In genomic region chr4:152448806-152449205, GRCh38 we compare ENCODE assay signal across 23 cellular contexts.
"Had no signal": no experiment of that assay in that cellular context is flagged by ENCODE, and none has a peak within 500 bp of the region (broad histone marks: within the 10 kb centered on the region; RNA-seq: fewer than 3 reads in every experiment).

No MANE protein-coding gene starts in this region.

- H3K4me3 Mint-ChIP-seq: activated CD4-positive, alpha-beta memory T cell treated with anti-CD3 and anti-CD28 coated beads, Interleukin-2, amount 10 ng/mL, durations not matched to agents 7 days and 5 days; activated CD4-positive, alpha-beta T cell treated with anti-CD3 and anti-CD28 coated beads, Interleukin-2, amount 10 ng/mL, durations not matched to agents 7 days and 5 days; activated naive CD4-positive, alpha-beta T cell treated with anti-CD3 and anti-CD28 coated beads for 36 hours; activated T-helper 17 cell treated with anti-CD3 and anti-CD28 coated beads, Interleukin-2, amount 50 U/mL, for 72 hours had no signal

- DNase-seq: activated CD4-positive, alpha-beta memory T cell treated with anti-CD3 and anti-CD28 coated beads, Interleukin-2, amount 10 ng/mL, durations not matched to agents 7 days and 5 days; activated CD4-positive, alpha-beta T cell treated with anti-CD3 and anti-CD28 coated beads, Interleukin-2, amount 10 ng/mL, durations not matched to agents 7 days and 5 days; activated CD4-positive, CD25-positive, alpha-beta regulatory T cell; activated gamma-delta T cell; activated naive CD4-positive, alpha-beta T cell treated with anti-CD3 and anti-CD28 coated beads for 36 hours; activated T-cell treated with anti-CD3 and anti-CD28 coated beads for 4 hours; activated T-cell treated with anti-CD3 and anti-CD28 coated beads, Interleukin-2, amount 50 U/mL, for 48 hours; amniotic stem cell; body of pancreas; central memory CD4-positive, alpha-beta T cell; NCI-H1092; NCI-H2029; NCI-H446 treated with DMSO at 0.1 percent for 48 hours; NCI-H524 treated with DMSO at 0.1 percent for 48 hours; NCI-H774; NK-92 treated with Interleukin-12 subunit alpha and Interleukin-12 subunit beta, amount 100 ng/mL, for 24 hours; OCI-M1; RPMI8226; T-helper 1 cell had no signal

- ATAC-seq: activated T-helper 17 cell treated with anti-CD3 and anti-CD28 coated beads, Interleukin-2, amount 50 U/mL, for 72 hours; body of pancreas; Panc1; Right ventricle myocardium inferior had no signal

- FAIRE-seq: bronchial epithelial cell had no signal

- H3K9me3 Mint-ChIP-seq: activated CD4-positive, alpha-beta memory T cell treated with anti-CD3 and anti-CD28 coated beads, Interleukin-2, amount 10 ng/mL, durations not matched to agents 7 days and 5 days; activated CD4-positive, alpha-beta T cell treated with anti-CD3 and anti-CD28 coated beads, Interleukin-2, amount 10 ng/mL, durations not matched to agents 7 days and 5 days; activated naive CD4-positive, alpha-beta T cell treated with anti-CD3 and anti-CD28 coated beads for 36 hours; activated T-helper 17 cell treated with anti-CD3 and anti-CD28 coated beads, Interleukin-2, amount 50 U/mL, for 72 hours had no signal

- H3K27me3 Mint-ChIP-seq: activated CD4-positive, alpha-beta memory T cell treated with anti-CD3 and anti-CD28 coated beads, Interleukin-2, amount 10 ng/mL, durations not matched to agents 7 days and 5 days; activated CD4-positive, alpha-beta T cell treated with anti-CD3 and anti-CD28 coated beads, Interleukin-2, amount 10 ng/mL, durations not matched to agents 7 days and 5 days; activated T-helper 17 cell treated with anti-CD3 and anti-CD28 coated beads, Interleukin-2, amount 50 U/mL, for 72 hours had no signal

- H3K27ac Mint-ChIP-seq: activated CD4-positive, alpha-beta memory T cell treated with anti-CD3 and anti-CD28 coated beads, Interleukin-2, amount 10 ng/mL, durations not matched to agents 7 days and 5 days; activated CD4-positive, alpha-beta T cell treated with anti-CD3 and anti-CD28 coated beads, Interleukin-2, amount 10 ng/mL, durations not matched to agents 7 days and 5 days; activated naive CD4-positive, alpha-beta T cell treated with anti-CD3 and anti-CD28 coated beads for 36 hours; activated T-helper 17 cell treated with anti-CD3 and anti-CD28 coated beads, Interleukin-2, amount 50 U/mL, for 72 hours had no signal
